27 cellular contexts compared by ENCODE assay signal in the genomic region with DNA sequence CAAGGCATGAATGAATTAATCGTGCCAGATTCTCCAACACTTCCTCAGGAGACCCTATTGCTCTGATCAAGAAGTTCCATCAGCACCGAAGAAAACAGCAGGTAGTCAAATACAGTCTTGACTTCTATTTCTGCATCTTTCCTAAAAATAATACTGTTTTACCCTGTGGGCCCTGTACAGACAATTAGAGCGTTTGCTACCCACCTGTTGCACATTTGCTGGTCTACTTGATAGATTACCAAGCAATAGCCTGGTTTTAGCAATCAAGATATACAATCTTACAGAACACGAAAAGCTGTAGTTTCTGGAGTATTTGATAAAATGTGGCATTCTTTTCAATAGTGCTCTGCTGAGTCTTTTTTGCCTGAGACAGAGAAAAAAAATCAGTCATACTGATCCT. TPM values are rescaled to one million over a fixed set of nuclear protein-coding genes. Genes with fewer than 3 reads are reported as not detected.
DNase-seq lines count a peak whose midpoint lies in the region; ATAC-seq and TF ChIP-seq lines count a peak whose summit lies in the region.
"Had no signal": no experiment of that assay in that cellular context is flagged by ENCODE, and none has a peak within 500 bp of the region (broad histone marks: within the 10 kb centered on the region; RNA-seq: fewer than 3 reads in every experiment).

No MANE protein-coding gene starts in this region.

- H3K9me3 Mint-ChIP-seq in activated CD4-positive, alpha-beta T cell treated with anti-CD3 and anti-CD28 coated beads, Interleukin-2, amount 10 ng/mL, durations not matched to agents 24 days and 14 days, result no peaks in the 10 kb centered on the region
- H3K9me3 Mint-ChIP-seq in CD8-positive, alpha-beta T cell, result no peaks in the 10 kb centered on the region
- no peaks in the 10 kb centered on the region for H3K9me3 Mint-ChIP-seq in activated T-helper 17 cell treated with anti-CD3 and anti-CD28 coated beads, Interleukin-2, amount 50 U/mL, for 72 hours
- no peaks in the 10 kb centered on the region for H3K9me3 Mint-ChIP-seq in naive thymus-derived CD8-positive, alpha-beta T cell

- no peak for DNase-seq in activated CD4-positive, alpha-beta T cell treated with anti-CD3 and anti-CD28 coated beads, Interleukin-2, amount 10 ng/mL, durations not matched to agents 24 days and 14 days
- no peak for DNase-seq in activated CD4-positive, alpha-beta T cell treated with anti-CD3 and anti-CD28 coated beads for 1 hour
- DNase-seq in CD8-positive, alpha-beta T cell, result no peak
- DNase-seq in naive thymus-derived CD8-positive, alpha-beta T cell, result no peak
- DNase-seq in RWPE1 (ENCODE audit: low spot score), result no peak
- DNase-seq: amygdala; cortex of kidney; NCI-H1048; NCI-H187 treated with DMSO at 0.1 percent for 48 hours; NCI-H2227 treated with DMSO at 0.1 percent for 48 hours; NCI-H82; nucleus accumbens; PC-3; SHP77; stimulated activated CD4-positive, alpha-beta T cell treated with anti-CD3 and anti-CD28 coated beads, Interleukin-4, amount 100 ng/mL, for 24 hours; upper lobe of right lung had no signal

- ATAC-seq in CD8-positive, alpha-beta T cell, result no peak
- no peak for ATAC-seq in activated T-helper 17 cell treated with anti-CD3 and anti-CD28 coated beads, Interleukin-2, amount 50 U/mL, for 72 hours (replicated peaks)
- no peak for ATAC-seq in naive thymus-derived CD8-positive, alpha-beta T cell
- no peak for ATAC-seq in HG03342 (IDR thresholded peaks at IDR 0.05; ENCODE audit: unreplicated experiment)
- no peak for ATAC-seq in activated CD4-positive, CD25-positive, alpha-beta regulatory T cell treated with anti-CD3 and anti-CD28 coated beads, Interleukin-2, amount 50 U/mL, for 24 hours
- ATAC-seq: PC-3, upper lobe of right lung had no signal

- H3K27ac ChIP-seq in CD8-positive, alpha-beta T cell (ENCODE audit: low read depth, low read length), result peak overlapping the region; percentile 55
- no peak overlapping the region for H3K27ac ChIP-seq in RWPE1
- H3K27ac ChIP-seq: BLaER1, upper lobe of right lung had no signal

- H3K27me3 ChIP-seq in CD8-positive, alpha-beta T cell (ENCODE audit: insufficient read depth, low read length), result no peaks in the 10 kb centered on the region
- H3K27me3 ChIP-seq: upper lobe of right lung had no signal

- H3K27ac Mint-ChIP-seq in activated CD4-positive, alpha-beta T cell treated with anti-CD3 and anti-CD28 coated beads, Interleukin-2, amount 10 ng/mL, durations not matched to agents 24 days and 14 days, result peak overlapping the region; percentile 93
- H3K27ac Mint-ChIP-seq in CD8-positive, alpha-beta T cell, result peak overlapping the region; percentile 94
- H3K27ac Mint-ChIP-seq in activated T-helper 17 cell treated with anti-CD3 and anti-CD28 coated beads, Interleukin-2, amount 50 U/mL, for 72 hours, result peak overlapping the region; percentile 92
- peak overlapping the region; percentile 93 to 99 (median 96) for H3K27ac Mint-ChIP-seq in naive thymus-derived CD8-positive, alpha-beta T cell

- peak overlapping the region; percentile 37 for H3K4me3 ChIP-seq in CD8-positive, alpha-beta T cell (ENCODE audit: low read depth, low read length)
- H3K4me3 ChIP-seq: BLaER1, lung, upper lobe of right lung had no signal

- no peaks in the 10 kb centered on the region for H3K9me3 ChIP-seq in CD8-positive, alpha-beta T cell (ENCODE audit: low read length)
- H3K9me3 ChIP-seq: BLaER1, upper lobe of right lung had no signal

- intact Hi-C loops in activated CD4-positive, alpha-beta T cell treated with anti-CD3 and anti-CD28 coated beads, Interleukin-2, amount 10 ng/mL, durations not matched to agents 24 days and 14 days (cut with micrococcal nuclease), result loop anchor here (1.0 to 5.0 kb wide), 2 partner anchors 10 to 210 kb away; a partner anchor contains a TSS
- intact Hi-C loops in CD8-positive, alpha-beta T cell (cut with DNase I, micrococcal nuclease), result no loop called here

- peaks cover 80% of the 10 kb centered on the region for H3K4me1 ChIP-seq in CD8-positive, alpha-beta T cell (ENCODE audit: insufficient read depth, low read length)
- H3K4me1 ChIP-seq: upper lobe of right lung had no signal

- peaks cover 21% of the 10 kb centered on the region for H3K36me3 Mint-ChIP-seq in activated CD4-positive, alpha-beta T cell treated with anti-CD3 and anti-CD28 coated beads, Interleukin-2, amount 10 ng/mL, durations not matched to agents 24 days and 14 days (ENCODE audit: low read depth)
- H3K36me3 Mint-ChIP-seq in CD8-positive, alpha-beta T cell, result peaks cover 60% of the 10 kb centered on the region
- peaks cover 70% of the 10 kb centered on the region for H3K36me3 Mint-ChIP-seq in activated T-helper 17 cell treated with anti-CD3 and anti-CD28 coated beads, Interleukin-2, amount 50 U/mL, for 72 hours (ENCODE audit: low read depth)
- peaks cover 0 to 44% (median 10%) of the 10 kb centered on the region in 3 donors for H3K36me3 Mint-ChIP-seq in naive thymus-derived CD8-positive, alpha-beta T cell

- H3K4me1 Mint-ChIP-seq in activated CD4-positive, alpha-beta T cell treated with anti-CD3 and anti-CD28 coated beads, Interleukin-2, amount 10 ng/mL, durations not matched to agents 24 days and 14 days, result peaks cover 58% of the 10 kb centered on the region
- H3K4me1 Mint-ChIP-seq in CD8-positive, alpha-beta T cell (ENCODE audit: low read depth), result peaks cover 79% of the 10 kb centered on the region
- H3K4me1 Mint-ChIP-seq in activated T-helper 17 cell treated with anti-CD3 and anti-CD28 coated beads, Interleukin-2, amount 50 U/mL, for 72 hours, result peaks cover 44% of the 10 kb centered on the region
- H3K4me1 Mint-ChIP-seq in naive thymus-derived CD8-positive, alpha-beta T cell, result peaks cover 18 to 90% (median 67%) of the 10 kb centered on the region in 4 donors

- peak overlapping the region; percentile 84 for H3K4me3 Mint-ChIP-seq in activated CD4-positive, alpha-beta T cell treated with anti-CD3 and anti-CD28 coated beads, Interleukin-2, amount 10 ng/mL, durations not matched to agents 24 days and 14 days
- peak overlapping the region; percentile 83 for H3K4me3 Mint-ChIP-seq in CD8-positive, alpha-beta T cell
- H3K4me3 Mint-ChIP-seq in activated T-helper 17 cell treated with anti-CD3 and anti-CD28 coated beads, Interleukin-2, amount 50 U/mL, for 72 hours, result peak overlapping the region; percentile 92
- peak overlapping the region; percentile 52 to 88 (median 82) for H3K4me3 Mint-ChIP-seq in naive thymus-derived CD8-positive, alpha-beta T cell

- CTCF ChIA-PET in CD8-positive, alpha-beta T cell (lab: Charles Lee), result no interaction called here
- CTCF ChIA-PET in RWPE1 (lab: Yijun Ruan, JAX), result no interaction called here

- POLR2A ChIA-PET in CD8-positive, alpha-beta T cell (lab: Charles Lee), result interaction anchor here (1.3 kb wide), 1 partner anchor 38 kb away, joined by 4 read pairs; no protein-coding TSS in a partner anchor
- POLR2A ChIA-PET in naive thymus-derived CD8-positive, alpha-beta T cell (lab: Charles Lee), result interaction anchor here (1.5 to 3.6 kb wide), 2 partner anchors 10 to 69 kb away, joined by 3 to 14 read pairs; no protein-coding TSS in a partner anchor
- POLR2A ChIA-PET in RWPE1 (lab: Yijun Ruan, JAX; ENCODE audit: low non-redundant PET), result no interaction called here

- no peaks in the 10 kb centered on the region for H3K27me3 Mint-ChIP-seq in activated CD4-positive, alpha-beta T cell treated with anti-CD3 and anti-CD28 coated beads, Interleukin-2, amount 10 ng/mL, durations not matched to agents 24 days and 14 days
- no peaks in the 10 kb centered on the region for H3K27me3 Mint-ChIP-seq in CD8-positive, alpha-beta T cell (ENCODE audit: low read depth)
- H3K27me3 Mint-ChIP-seq in activated T-helper 17 cell treated with anti-CD3 and anti-CD28 coated beads, Interleukin-2, amount 50 U/mL, for 72 hours, result no peaks in the 10 kb centered on the region
- no peaks in the 10 kb centered on the region for H3K27me3 Mint-ChIP-seq in naive thymus-derived CD8-positive, alpha-beta T cell

- TF ChIP-seq CTCF in CD8-positive, alpha-beta T cell (IDR thresholded peaks at IDR 0.05), result no peak
- no peak for TF ChIP-seq CTCF in RWPE1 (conservative IDR thresholded peaks at IDR 0.05; ENCODE audit: low read depth)

- peaks cover 4% of the 10 kb centered on the region for H3K36me3 ChIP-seq in CD8-positive, alpha-beta T cell (ENCODE audit: insufficient read depth, low read length)
- H3K36me3 ChIP-seq: BLaER1, upper lobe of right lung had no signal

RNA-seq across cellular contexts. Expression of a gene that starts 12.3 kb away (rescaled TPM):
- total RNA-seq in activated CD4-positive, alpha-beta T cell treated with anti-CD3 and anti-CD28 coated beads, Interleukin-2, amount 10 ng/mL, durations not matched to agents 24 days and 14 days, result 13.7 and 13.8 TPM in 2 replicates
- total RNA-seq in CD8-positive, alpha-beta T cell, result 10 to 100 TPM; 34.9 to 36.5 TPM
- total RNA-seq in activated T-helper 17 cell treated with anti-CD3 and anti-CD28 coated beads, Interleukin-2, amount 50 U/mL, for 72 hours, result 10 to 100 TPM in 1 of 2 donors, 1 to 10 TPM in 1; 8.6 to 21.3 TPM
- 10 to 100 TPM; 43.0 to 47.8 TPM for total RNA-seq in naive thymus-derived CD8-positive, alpha-beta T cell
- 1 to 10 TPM; 5.1 to 8.8 (median 5.5) TPM for polyA plus RNA-seq in naive thymus-derived CD8-positive, alpha-beta T cell
- total RNA-seq: bronchial epithelial cell, fibroblast of lung, glomerular endothelial cell, kidney epithelial cell, LHCN-M2, PC-3, renal cortical epithelial cell had no signal
- polyA plus RNA-seq: fibroblast of lung had no signal
